Comparison of ENCODE assay signal across 8 cellular contexts in genomic region chr10:63711866-63712716, GRCh38.
A peak's percentile ranks its signal among the peaks of the same experiment; 100 is the strongest.
DNase-seq lines count a peak whose midpoint lies in the region; ATAC-seq, FAIRE-seq and TF ChIP-seq lines count a peak whose summit lies in the region.

No MANE protein-coding gene starts in this region.

- H3K36me3 ChIP-seq in breast epithelium = no peaks in the 10 kb centered on the region
- no peaks in the 10 kb centered on the region for H3K36me3 ChIP-seq in stomach

- H3K27ac ChIP-seq in breast epithelium (peak overlapping the region; percentile 82 to 84), stomach (peak overlapping the region; percentile 84 to 91 (median 89))

- TF ChIP-seq CTCF in breast epithelium (IDR thresholded peaks at IDR 0.05) (no peak), stomach (IDR thresholded peaks at IDR 0.05) (no peak)

- intact Hi-C loops in breast epithelium (cut with DNase I; ENCODE audit: low total_unique reads) (no loop called here), stomach (cut with DNase I; ENCODE audit: low total_unique reads) (no loop called here)

- peak; percentile 66 for FAIRE-seq in islet of Langerhans (lab: Jason Lieb, UNC)
- no peak for FAIRE-seq in GM12892 (lab: Jason Lieb, UNC)

- H3K27me3 ChIP-seq in breast epithelium (no peaks in the 10 kb centered on the region), stomach (no peaks in the 10 kb centered on the region)

- peak; percentile 66 for TF ChIP-seq EP300 in stomach (IDR thresholded peaks at IDR 0.05)

- 9 to 14% (median 12%) methylated on average over 6 of the region's 6 CpGs for WGBS in stomach, 5 donors

- ATAC-seq in GM21528 (IDR thresholded peaks at IDR 0.05; ENCODE audit: low FRiP score, unreplicated experiment) = no peak

- peak; percentile 98 for DNase-seq in EH (ENCODE audit: low read depth)
- DNase-seq in NCI-H2196 treated with DMSO at 0.1 percent for 48 hours (lab: John Stamatoyannopoulos, UW; ENCODE audit: unreplicated experiment) = peak; percentile 86
- peak; percentile 97 to 98 for DNase-seq in breast epithelium (ENCODE audit: low spot score in 2 of 2)
- DNase-seq in stomach = peak; percentile 99
- no peak for DNase-seq in ecto neural progenitor cell (ENCODE audit: low spot score)
- DNase-seq in GM12892 (ENCODE audit: insufficient read length) = no peak

- TF ChIP-seq POLR2A in breast epithelium (IDR thresholded peaks at IDR 0.05) (no peak), stomach (IDR thresholded peaks at IDR 0.05) (no peak), GM12892 (IDR thresholded peaks at IDR 0.05; ENCODE audit: low read depth, low read length) (no peak)

- H3K9me3 ChIP-seq in breast epithelium = no peaks in the 10 kb centered on the region
- H3K9me3 ChIP-seq in stomach = no peaks in the 10 kb centered on the region

- H3K4me1 ChIP-seq in breast epithelium = peaks cover 0 to 15% of the 10 kb centered on the region in 2 donors
- H3K4me1 ChIP-seq in stomach = peaks cover 37 to 51% (median 44%) of the 10 kb centered on the region in 4 donors

- H3K4me3 ChIP-seq in breast epithelium = no peak overlapping the region
- no peak overlapping the region for H3K4me3 ChIP-seq in stomach

Comparison
In these comparisons a context has a peak if more than half of its experiments do, and no peak if none do; other contexts are left out.
1. DNase-seq: peak in EH (single experiment), NCI-H2196 treated with DMSO at 0.1 percent for 48 hours (single experiment), breast epithelium (2 of 2) and stomach (single experiment); none in ecto neural progenitor cell (single experiment) and GM12892 (single experiment).